8 cellular contexts compared by ENCODE assay signal in genomic region chr15:43370975-43371974, GRCh38. TPM values are rescaled to one million over a fixed set of nuclear protein-coding genes. Genes with fewer than 3 reads are reported as not detected.
DNase-seq lines count a peak whose midpoint lies in the region; ATAC-seq, FAIRE-seq and TF ChIP-seq lines count a peak whose summit lies in the region.

Gene TUBGCP4 (plus strand): TSS chr15:43371101. CDS start chr15:43371355, 254 bp downstream.
Gene ZSCAN29 (minus strand): TSS chr15:43371043. CDS start chr15:43369913, 1,130 bp downstream.

- H3K9me3 ChIP-seq in kidney (ENCODE audit: control insufficient read depth in 1 of 2, low read length in 2 of 2): no peaks in the 10 kb centered on the region

- peaks cover 4 to 10% of the 10 kb centered on the region in 2 donors for H3K36me3 ChIP-seq in kidney (ENCODE audit: control insufficient read depth in 1 of 2, insufficient read depth in 2 of 2, low read length in 2 of 2)

- peaks cover 11 to 16% of the 10 kb centered on the region in 2 donors for H3K4me1 ChIP-seq in kidney (ENCODE audit: control insufficient read depth in 1 of 2, insufficient read depth in 1 of 2, low read depth in 1 of 2, low read length in 2 of 2)

- TF ChIP-seq POLR2A in GM18526 (IDR thresholded peaks at IDR 0.05; ENCODE audit: extremely low read depth, insufficient read length): peak; percentile 78

- H3K27ac ChIP-seq in kidney (ENCODE audit: low read depth in 2 of 2, low read length in 2 of 2): peak within 1 kb of the TSS in 1 of 2 donors; percentile 35

- no peak for FAIRE-seq in kidney (lab: Jason Lieb, UNC)

- peak within 1 kb of the TSS; percentile 83 for H3K9ac ChIP-seq in kidney (ENCODE audit: low read length in 2 of 2)

- peak; percentile 40 for DNase-seq in A172 (ENCODE audit: low spot score)
- peak; percentile 87 for DNase-seq in NCI-H345 (lab: John Stamatoyannopoulos, UW)
- peak; percentile 49 for DNase-seq in activated CD4-positive, CD25-positive, alpha-beta regulatory T cell treated with anti-CD3 and anti-CD28 coated beads, Interleukin-2, amount 50 U/mL, for 16 hours (ENCODE audit: low read depth, low spot score)
- DNase-seq in cerebellum (ENCODE audit: low spot score): peak; percentile 90
- peak; percentile 94 for DNase-seq in kidney
- peak; percentile 68 to 73 for DNase-seq in stimulated activated CD4-positive, alpha-beta T cell treated with anti-CD3 and anti-CD28 coated beads, Interleukin-15, amount 100 ng/mL, for 48 hours (ENCODE audit: low read depth in 2 of 2)

- peak; percentile 18 for TF ChIP-seq CTCF in kidney (IDR thresholded peaks at IDR 0.05; ENCODE audit: borderline replicate concordance, extremely low read depth, insufficient read depth)

- peak; percentile 61 for ATAC-seq in HG03095 (IDR thresholded peaks at IDR 0.05; ENCODE audit: unreplicated experiment)

- H3K4me3 ChIP-seq in kidney (ENCODE audit: low read length in 2 of 2): peak within 1 kb of the TSS; percentile 74 to 87

- intact Hi-C loops in kidney (cut with DNase I): no loop called here

RNA-seq across cellular contexts. Expression of gene TUBGCP4, which starts in this region (rescaled TPM):
- 9.0 and 11.2 TPM in 2 replicates for total RNA-seq in A172 (2014; rRNA removed; shearing (Covaris generic))
- total RNA-seq in cerebellum (15.9 TPM), kidney (12.9 TPM)
- polyA plus RNA-seq in kidney (ENCODE audit: insufficient read depth, low read depth, low replicate concordance): 2.7 TPM

RNA-seq across cellular contexts. Expression of gene ZSCAN29, which starts in this region (rescaled TPM):
- total RNA-seq in A172 (2014; rRNA removed; shearing (Covaris generic)): 3.4 and 6.6 TPM in 2 replicates
- total RNA-seq in cerebellum (33.9 TPM), kidney (22.1 TPM)
- polyA plus RNA-seq in kidney (ENCODE audit: insufficient read depth, low read depth, low replicate concordance): 3.2 TPM

Comparison
In these comparisons a context has a peak if more than half of its experiments do, and no peak if none do; other contexts are left out.
1. DNase-seq: peak in every context shown above with its lines; median percentile 94 in kidney; 90 in cerebellum; 87 in NCI-H345; 70 in stimulated activated CD4-positive, alpha-beta T cell treated with anti-CD3 and anti-CD28 coated beads, Interleukin-15, amount 100 ng/mL, for 48 hours; 49 in activated CD4-positive, CD25-positive, alpha-beta regulatory T cell treated with anti-CD3 and anti-CD28 coated beads, Interleukin-2, amount 50 U/mL, for 16 hours; 40 in A172.